Comparison of ENCODE assay signal across 8 cellular contexts in genomic region chr4:172998527-172999469, GRCh38.
DNase-seq lines count a peak whose midpoint lies in the region; ATAC-seq, FAIRE-seq and TF ChIP-seq lines count a peak whose summit lies in the region.

No MANE protein-coding gene starts in this region.

- no peak for ATAC-seq in GM18858 (IDR thresholded peaks at IDR 0.05; ENCODE audit: unreplicated experiment)

- no peak overlapping the region for H3K27ac ChIP-seq in small intestine (ENCODE audit: low read depth in 1 of 2, low read length in 1 of 2)

- no peak for TF ChIP-seq CTCF in epithelial cell of proximal tubule (conservative IDR thresholded peaks at IDR 0.05; ENCODE audit: low read depth, low read length)

- H3K36me3 ChIP-seq in small intestine (ENCODE audit: control insufficient read depth in 2 of 2, insufficient read depth in 2 of 2, low read length in 2 of 2): no peaks in the 10 kb centered on the region

- DNase-seq in NCI-H2196 (lab: John Stamatoyannopoulos, UW; ENCODE audit: unreplicated experiment) (peak; percentile 16), NCI-H2196 treated with DMSO at 0.1 percent for 48 hours (lab: John Stamatoyannopoulos, UW; ENCODE audit: unreplicated experiment) (no peak), NOMO-1 treated with dmso at 0.1 percent for 144 hours (lab: John Stamatoyannopoulos, UW; ENCODE audit: unreplicated experiment) (peak; percentile 63), epithelial cell of proximal tubule (ENCODE audit: low read depth) (peak; percentile 75), small intestine (peak; percentile 53), NCI-H748 (lab: John Stamatoyannopoulos, UW; ENCODE audit: unreplicated experiment) (no peak)
- no peak for DNase-seq in activated CD8-positive, alpha-beta memory T cell treated with anti-CD3 and anti-CD28 coated beads for 24 hours

- FAIRE-seq in small intestine (lab: Jason Lieb, UNC): no peak

- no peaks in the 10 kb centered on the region for H3K9me3 ChIP-seq in small intestine (ENCODE audit: control insufficient read depth, low read depth)

- H3K27me3 ChIP-seq in small intestine (ENCODE audit: control insufficient read depth in 2 of 2, insufficient read depth in 2 of 2, low read length in 2 of 2): no peaks in the 10 kb centered on the region

- WGBS in small intestine, 3 donors: 39 to 64% (median 46%) methylated on average over 7 of the region's 7 CpGs

- H3K4me3 ChIP-seq in epithelial cell of proximal tubule (ENCODE audit: low read depth, low read length): no peak overlapping the region
- H3K4me3 ChIP-seq in small intestine (ENCODE audit: low read depth in 1 of 2, low read length in 2 of 2): no peak overlapping the region

- peaks cover 0 to 2% of the 10 kb centered on the region in 2 donors for H3K4me1 ChIP-seq in small intestine (ENCODE audit: control insufficient read depth in 2 of 2, insufficient read depth in 1 of 2, low read depth in 1 of 2, low read length in 1 of 2)

Comparison
In these comparisons a context has a peak if more than half of its experiments do, and no peak if none do; other contexts are left out.
1. DNase-seq: peak in NCI-H2196 (single experiment), NOMO-1 treated with dmso at 0.1 percent for 144 hours (single experiment), epithelial cell of proximal tubule (single experiment) and small intestine (single experiment); none in NCI-H2196 treated with DMSO at 0.1 percent for 48 hours (single experiment), activated CD8-positive, alpha-beta memory T cell treated with anti-CD3 and anti-CD28 coated beads for 24 hours (single experiment) and NCI-H748 (single experiment).